25 cellular contexts compared by ENCODE assay signal in the genomic region with DNA sequence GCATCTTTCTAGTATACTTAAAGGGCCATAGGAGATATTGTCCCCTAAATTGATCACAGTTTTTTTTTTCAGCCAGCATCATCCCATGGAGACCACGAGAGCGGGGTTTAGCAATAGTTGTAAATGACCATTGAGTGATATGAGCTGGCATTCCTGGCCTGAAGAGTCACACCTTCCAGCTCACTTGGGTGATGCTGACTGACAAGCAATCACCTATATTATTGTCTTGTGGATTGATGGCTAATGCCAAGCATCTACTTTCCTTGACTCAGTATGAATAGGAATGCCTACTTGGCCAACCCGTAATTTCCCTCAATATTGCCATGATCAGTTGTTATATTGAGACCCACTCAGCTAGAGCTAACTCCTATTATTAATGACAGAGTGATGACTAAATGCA.
DNase-seq lines count a peak whose midpoint lies in the region; ATAC-seq and TF ChIP-seq lines count a peak whose summit lies in the region.
"Had no signal": no experiment of that assay in that cellular context is flagged by ENCODE, and none has a peak within 500 bp of the region (broad histone marks: within the 10 kb centered on the region; RNA-seq: fewer than 3 reads in every experiment).

No MANE protein-coding gene starts in this region.

- no peak for TF ChIP-seq EP300 in SK-N-SH (IDR thresholded peaks at IDR 0.05; ENCODE audit: borderline replicate concordance in 1 of 2, low read depth in 1 of 2, low read length in 1 of 2)

- H3K9me3 ChIP-seq in SK-N-SH (no peaks in the 10 kb centered on the region), uterus (no peaks in the 10 kb centered on the region)
- H3K9me3 ChIP-seq: colonic mucosa, Peyer's patch had no signal

- H3K9me2 ChIP-seq in SK-N-SH: no peaks in the 10 kb centered on the region

- peaks cover 56% of the 10 kb centered on the region for H3F3A ChIP-seq in SK-N-SH (replicated peaks; ENCODE audit: insufficient read depth)

- no peak for TF ChIP-seq RAD21 in SK-N-SH (IDR thresholded peaks at IDR 0.05; ENCODE audit: low read length)

- intact Hi-C loops in uterus (cut with DNase I; ENCODE audit: low total_unique reads): no loop called here

- H3K4me1 ChIP-seq in SK-N-SH (ENCODE audit: control insufficient read depth in 1 of 2, insufficient read depth in 2 of 2, low read depth in 1 of 2, low read length in 1 of 2): peaks cover 20 to 33% of the 10 kb centered on the region in 2 experiments; a peak in 3 of 4 replicates
- peaks cover 0 to 8% of the 10 kb centered on the region in 2 donors for H3K4me1 ChIP-seq in uterus
- H3K4me1 ChIP-seq: colonic mucosa, Peyer's patch had no signal

- WGBS in SK-N-SH (ENCODE audit: low lambda C conversion rate): 70% methylated on average over 3 of the region's 3 CpGs

- no peak overlapping the region for H3K4me3 ChIP-seq in SK-N-SH (ENCODE audit: low read depth in 2 of 2, low read length in 1 of 2)
- H3K4me3 ChIP-seq in fibroblast of mammary gland (ENCODE audit: control insufficient read depth, low read depth, low read length): no peak overlapping the region
- no peak overlapping the region for H3K4me3 ChIP-seq in uterus
- H3K4me3 ChIP-seq: colonic mucosa, lung, Peyer's patch had no signal

- H3K4me2 ChIP-seq in SK-N-SH: 0 out of 2 replicates have a peak overlapping the region, but pooled peaks have one; percentile 57
- H3K4me2 ChIP-seq: KMS-11 had no signal

- TF ChIP-seq POLR2A in uterus (IDR thresholded peaks at IDR 0.05): no peak

- H2AFZ ChIP-seq in SK-N-SH (ENCODE audit: low read depth): no peak overlapping the region

- ATAC-seq in SK-N-SH treated with all-trans-retinoic acid at 6 μM for 48 hours: no peak
- no peak for ATAC-seq in HG03280 (IDR thresholded peaks at IDR 0.05; ENCODE audit: unreplicated experiment)
- ATAC-seq in HG02870 (IDR thresholded peaks at IDR 0.05; ENCODE audit: unreplicated experiment): no peak
- ATAC-seq: activated T-cell treated with anti-CD3 and anti-CD28 coated beads, Interleukin-2, amount 50 U/mL, for 72 hours had no signal

- CTCF ChIA-PET in SK-N-SH (lab: Yijun Ruan, JAX) (interaction anchor here (1.0 kb wide), 1 partner anchor 53 kb away, joined by 3 read pairs; no protein-coding TSS in a partner anchor), RWPE1 (lab: Yijun Ruan, JAX) (interaction anchor here (0.5 to 0.6 kb wide), 2 partner anchors 11 to 47 kb away, joined by 3 read pairs; no protein-coding TSS in a partner anchor)

- TF ChIP-seq CTCF in SK-N-SH (IDR thresholded peaks at IDR 0.05) (no peak), RWPE1 (conservative IDR thresholded peaks at IDR 0.05; ENCODE audit: low read depth) (no peak), fibroblast of mammary gland (conservative IDR thresholded peaks at IDR 0.05; ENCODE audit: control insufficient read depth, insufficient read depth, low read depth, low read length) (no peak), uterus (IDR thresholded peaks at IDR 0.05) (no peak)

- H3K36me3 ChIP-seq in SK-N-SH (replicated peaks in 1 of 2; ENCODE audit: control insufficient read depth in 1 of 2, insufficient read depth in 2 of 2, low read length in 1 of 2): peaks cover 0 to 39% of the 10 kb centered on the region in 2 experiments
- H3K36me3 ChIP-seq in uterus: no peaks in the 10 kb centered on the region
- H3K36me3 ChIP-seq: colonic mucosa, Peyer's patch had no signal

- H3K79me2 ChIP-seq in SK-N-SH (ENCODE audit: insufficient read depth): peaks cover 56% of the 10 kb centered on the region

- H3K27me3 ChIP-seq in SK-N-SH (ENCODE audit: insufficient read depth) (no peaks in the 10 kb centered on the region), uterus (no peaks in the 10 kb centered on the region)
- H3K27me3 ChIP-seq: colonic mucosa, Peyer's patch had no signal

- DNase-seq in SK-N-SH (no peak), RWPE1 (ENCODE audit: low spot score) (peak; percentile 8), fibroblast of mammary gland (ENCODE audit: low read depth) (peak; percentile 66), uterus (no peak)
- no peak for DNase-seq in activated CD4-positive, alpha-beta T cell treated with anti-CD3 and anti-CD28 coated beads for 48 hours
- DNase-seq: activated CD4-positive, CD25-positive, alpha-beta regulatory T cell; activated naive CD4-positive, alpha-beta T cell treated with anti-CD3 and anti-CD28 coated beads, Interleukin-2, amount 10 ng/mL, durations not matched to agents 7 days and 5 days; activated T-cell treated with anti-CD3 and anti-CD28 coated beads, Interleukin-2, amount 50 U/mL, for 72 hours; colonic mucosa; COR-L47; DND-41; immature natural killer cell; NCI-H1092 treated with DMSO at 0.1 percent for 48 hours; NCI-H2029 treated with DMSO at 0.1 percent for 48 hours; NCI-H446 treated with DMSO at 0.1 percent for 48 hours; NK-92 treated with Interleukin-12 subunit alpha and Interleukin-12 subunit beta, amount 100 ng/mL, for 24 hours; Peyer's patch; substantia nigra; T-helper 9 cell had no signal

- H3K27ac ChIP-seq in SK-N-SH (ENCODE audit: low read depth in 2 of 2, low read length in 1 of 2) (peak overlapping the region; percentile 92 to 98), RWPE1 (no peak overlapping the region), uterus (peak overlapping the region; percentile 49 to 73)
- H3K27ac ChIP-seq: 22Rv1, colonic mucosa, KMS-11, Peyer's patch had no signal

- no peaks in the 10 kb centered on the region for H4K20me1 ChIP-seq in SK-N-SH (ENCODE audit: insufficient read depth)

- POLR2A ChIA-PET in SK-N-SH (lab: Yijun Ruan, JAX): no interaction called here
- POLR2A ChIA-PET in RWPE1 (lab: Yijun Ruan, JAX; ENCODE audit: low non-redundant PET): no interaction called here

- H3K9ac ChIP-seq in SK-N-SH: peak overlapping the region; percentile 65; the same call in 1 of the 2 replicates
- H3K9ac ChIP-seq: KMS-11 had no signal

TF ChIP-seq in SK-N-SH, 30 proteins besides CTCF, POLR2A, EP300 and RAD21:
- TF ChIP-seq JUND (IDR thresholded peaks at IDR 0.05) (no peak), NRF1 (IDR thresholded peaks at IDR 0.05; ENCODE audit: low read depth, low read length) (no peak), FOXJ3 (CRISPR knock-in tag; IDR thresholded peaks at IDR 0.05) (no peak), MXI1 (IDR thresholded peaks at IDR 0.05; ENCODE audit: low read depth, low read length) (no peak), NFIC (IDR thresholded peaks at IDR 0.05; ENCODE audit: borderline replicate concordance) (no peak), FOXM1 (IDR thresholded peaks at IDR 0.05; ENCODE audit: low read depth) (no peak), TEAD4 (IDR thresholded peaks at IDR 0.05; ENCODE audit: borderline replicate concordance, insufficient read depth) (0 out of 2 replicates have a peak, but pooled peaks have one; percentile 8)
- TF ChIP-seq, protein P1, sequence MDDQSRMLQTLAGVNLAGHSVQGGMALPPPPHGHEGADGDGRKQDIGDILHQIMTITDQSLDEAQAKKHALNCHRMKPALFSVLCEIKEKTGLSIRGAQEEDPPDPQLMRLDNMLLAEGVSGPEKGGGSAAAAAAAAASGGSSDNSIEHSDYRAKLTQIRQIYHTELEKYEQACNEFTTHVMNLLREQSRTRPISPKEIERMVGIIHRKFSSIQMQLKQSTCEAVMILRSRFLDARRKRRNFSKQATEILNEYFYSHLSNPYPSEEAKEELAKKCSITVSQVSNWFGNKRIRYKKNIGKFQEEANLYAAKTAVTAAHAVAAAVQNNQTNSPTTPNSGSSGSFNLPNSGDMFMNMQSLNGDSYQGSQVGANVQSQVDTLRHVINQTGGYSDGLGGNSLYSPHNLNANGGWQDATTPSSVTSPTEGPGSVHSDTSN (IDR thresholded peaks at IDR 0.05): peak; percentile 56
- TF ChIP-seq, protein P2, sequence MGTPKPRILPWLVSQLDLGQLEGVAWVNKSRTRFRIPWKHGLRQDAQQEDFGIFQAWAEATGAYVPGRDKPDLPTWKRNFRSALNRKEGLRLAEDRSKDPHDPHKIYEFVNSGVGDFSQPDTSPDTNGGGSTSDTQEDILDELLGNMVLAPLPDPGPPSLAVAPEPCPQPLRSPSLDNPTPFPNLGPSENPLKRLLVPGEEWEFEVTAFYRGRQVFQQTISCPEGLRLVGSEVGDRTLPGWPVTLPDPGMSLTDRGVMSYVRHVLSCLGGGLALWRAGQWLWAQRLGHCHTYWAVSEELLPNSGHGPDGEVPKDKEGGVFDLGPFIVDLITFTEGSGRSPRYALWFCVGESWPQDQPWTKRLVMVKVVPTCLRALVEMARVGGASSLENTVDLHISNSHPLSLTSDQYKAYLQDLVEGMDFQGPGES (IDR thresholded peaks at IDR 0.05; ENCODE audit: low read depth, low read length): no peak

TF ChIP-seq in SK-N-SH treated with all-trans-retinoic acid at 6 μM for 48 hours, 23 proteins besides CTCF, POLR2A, EP300 and RAD21 (continues in another document):
- TF ChIP-seq OSR1 (CRISPR knock-in tag; IDR thresholded peaks at IDR 0.05): no peak
- no peak for TF ChIP-seq ZC3H10 (CRISPR knock-in tag; IDR thresholded peaks at IDR 0.05)
- TF ChIP-seq, protein P3, sequence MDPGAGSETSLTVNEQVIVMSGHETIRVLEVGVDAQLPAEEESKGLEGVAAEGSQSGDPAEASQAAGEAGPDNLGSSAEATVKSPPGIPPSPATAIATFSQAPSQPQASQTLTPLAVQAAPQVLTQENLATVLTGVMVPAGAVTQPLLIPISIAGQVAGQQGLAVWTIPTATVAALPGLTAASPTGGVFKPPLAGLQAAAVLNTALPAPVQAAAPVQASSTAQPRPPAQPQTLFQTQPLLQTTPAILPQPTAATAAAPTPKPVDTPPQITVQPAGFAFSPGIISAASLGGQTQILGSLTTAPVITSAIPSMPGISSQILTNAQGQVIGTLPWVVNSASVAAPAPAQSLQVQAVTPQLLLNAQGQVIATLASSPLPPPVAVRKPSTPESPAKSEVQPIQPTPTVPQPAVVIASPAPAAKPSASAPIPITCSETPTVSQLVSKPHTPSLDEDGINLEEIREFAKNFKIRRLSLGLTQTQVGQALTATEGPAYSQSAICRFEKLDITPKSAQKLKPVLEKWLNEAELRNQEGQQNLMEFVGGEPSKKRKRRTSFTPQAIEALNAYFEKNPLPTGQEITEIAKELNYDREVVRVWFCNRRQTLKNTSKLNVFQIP (CRISPR knock-in tag; IDR thresholded peaks at IDR 0.05; ENCODE audit: borderline replicate concordance, low read depth): no peak
- TF ChIP-seq SNAI2 (CRISPR knock-in tag; IDR thresholded peaks at IDR 0.05): no peak
- TF ChIP-seq GLIS3 (CRISPR knock-in tag; IDR thresholded peaks at IDR 0.05): no peak
- no peak for TF ChIP-seq ZNF8 (CRISPR knock-in tag; IDR thresholded peaks at IDR 0.05)
- no peak for TF ChIP-seq ZNF565 (CRISPR knock-in tag; conservative IDR thresholded peaks at IDR 0.05; ENCODE audit: low read depth)

Comparison
In these comparisons a context has a peak if more than half of its experiments do, and no peak if none do; other contexts are left out.
1. DNase-seq: peak in RWPE1 (single experiment) and fibroblast of mammary gland (single experiment); none in SK-N-SH (single experiment), uterus (0 of 2) and activated CD4-positive, alpha-beta T cell treated with anti-CD3 and anti-CD28 coated beads for 48 hours (single experiment).